8 cellular contexts compared by ENCODE assay signal in the genomic region with DNA sequence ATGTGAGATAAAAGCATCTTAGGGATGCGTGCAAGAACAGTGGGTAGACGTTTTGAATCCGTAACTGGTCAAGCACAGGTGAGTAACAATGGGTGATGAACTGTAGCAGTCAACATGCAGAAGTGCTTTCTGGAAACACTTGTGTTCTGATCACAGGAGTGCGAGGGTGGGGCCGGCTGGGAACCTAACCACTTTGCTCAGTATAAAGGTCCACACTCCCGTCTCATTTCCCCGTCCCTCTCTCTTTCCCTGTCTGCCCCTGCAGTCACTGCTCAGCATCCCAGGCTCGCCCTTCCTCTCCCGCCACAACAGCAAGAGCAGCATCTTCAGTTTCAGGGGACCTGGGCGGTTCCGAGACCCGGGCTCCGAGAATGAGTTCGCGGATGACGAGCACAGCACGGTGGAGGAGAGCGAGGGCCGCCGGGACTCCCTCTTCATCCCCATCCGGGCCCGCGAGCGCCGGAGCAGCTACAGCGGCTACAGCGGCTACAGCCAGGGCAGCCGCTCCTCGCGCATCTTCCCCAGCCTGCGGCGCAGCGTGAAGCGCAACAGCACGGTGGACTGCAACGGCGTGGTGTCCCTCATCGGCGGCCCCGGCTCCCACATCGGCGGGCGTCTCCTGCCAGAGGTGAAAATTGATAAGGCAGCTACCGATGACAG.
A peak's percentile ranks its signal among the peaks of the same experiment; 100 is the strongest.
DNase-seq lines count a peak whose midpoint lies in the region; ATAC-seq, FAIRE-seq and TF ChIP-seq lines count a peak whose summit lies in the region.
"Had no signal": no experiment of that assay in that cellular context is flagged by ENCODE, and none has a peak within 500 bp of the region (broad histone marks: within the 10 kb centered on the region; RNA-seq: fewer than 3 reads in every experiment).

No MANE protein-coding gene starts in this region.

- H3K4me2 ChIP-seq in K562 (ENCODE audit: insufficient read depth, low read length) (no peak overlapping the region), GM23248 (ENCODE audit: unreplicated experiment) (no peak overlapping the region)

- FAIRE-seq in K562 (lab: Jason Lieb, UNC): no peak

- H3K36me3 Mint-ChIP-seq in activated B cell treated with CpG ODN at 0.5 μM for 24 hours (ENCODE audit: low read depth): no peaks in the 10 kb centered on the region

- no peaks in the 10 kb centered on the region for H3K36me3 ChIP-seq in K562 (ENCODE audit: control insufficient read depth, insufficient read depth, low read length)
- H3K36me3 ChIP-seq in GM23248 (ENCODE audit: low read depth): peaks cover 25% of the 10 kb centered on the region

- CTCF ChIA-PET in activated B cell treated with CpG ODN at 0.5 μM for 24 hours (lab: Charles Lee): no interaction called here
- CTCF ChIA-PET in K562 (lab: Yijun Ruan, JAX; ENCODE audit: low intra/inter-chr PET ratio): no interaction called here

- H3K9me1 ChIP-seq in K562 (ENCODE audit: control insufficient read depth, insufficient read depth, low read length): no peaks in the 10 kb centered on the region

- H3K4me1 Mint-ChIP-seq in activated B cell treated with CpG ODN at 0.5 μM for 24 hours: peaks cover 9% of the 10 kb centered on the region

- H3K27me3 Mint-ChIP-seq in activated B cell treated with CpG ODN at 0.5 μM for 24 hours: peaks cover 31% of the 10 kb centered on the region

- H3K27ac Mint-ChIP-seq in activated B cell treated with CpG ODN at 0.5 μM for 24 hours: no peak overlapping the region

- in situ Hi-C loops in K562 (cut with MboI): no loop called here
- in situ Hi-C loops in GM23248 (cut with MboI): no loop called here

- POLR2A ChIA-PET in activated B cell treated with CpG ODN at 0.5 μM for 24 hours (lab: Charles Lee): no interaction called here
- POLR2A ChIA-PET in K562 (lab: Yijun Ruan, JAX): interaction anchor here (0.7 kb wide), 2 partner anchors 66 to 193 kb away, joined by 3 read pairs; no protein-coding TSS in a partner anchor

- ATAC-seq in activated B cell treated with CpG ODN at 0.5 μM for 24 hours (ENCODE audit: low read depth) (peak; percentile 52), K562 (peak; percentile 86), HG02870 (IDR thresholded peaks at IDR 0.05; ENCODE audit: unreplicated experiment) (no peak)

- H3F3A ChIP-seq in GM23248 (ENCODE audit: insufficient read depth): no peaks in the 10 kb centered on the region

- H3K4me3 ChIP-seq in K562 (no peak overlapping the region), GM23248 (no peak overlapping the region)

- no peaks in the 10 kb centered on the region for H3K9me2 ChIP-seq in GM23248 (ENCODE audit: insufficient read depth)

- 2% methylated on average over 41 of the region's 44 CpGs for WGBS in K562 (ENCODE audit: insufficient coverage, low coverage, missing lambda C conversion rate)
- 72 to 73% methylated on average over 43 to 44 of the region's 44 CpGs for WGBS in GM23248 (ENCODE audit: low coverage in 1 of 2, low lambda C conversion rate in 2 of 2, missing lambda C conversion rate in 2 of 2), 2 experiments

- peak overlapping the region; percentile 48 for H3K4me3 Mint-ChIP-seq in activated B cell treated with CpG ODN at 0.5 μM for 24 hours

- peaks cover 0 to 5% of the 10 kb centered on the region in 2 experiments; a peak in 1 of 5 replicates for H3K4me1 ChIP-seq in K562 (replicated peaks in 1 of 2; ENCODE audit: control insufficient read depth in 2 of 2, insufficient read depth in 2 of 2, low read length in 2 of 2)
- no peaks in the 10 kb centered on the region for H3K4me1 ChIP-seq in GM23248 (ENCODE audit: insufficient read depth)

- H3K27ac ChIP-seq in K562 (ENCODE audit: extremely low read depth, low read depth, low read length) (no peak overlapping the region), GM23248 (no peak overlapping the region)
- H3K27ac ChIP-seq: neutrophil had no signal

- H3K79me2 ChIP-seq in K562 (ENCODE audit: control insufficient read depth, insufficient read depth, low read length) (no peaks in the 10 kb centered on the region), GM23248 (ENCODE audit: insufficient read depth) (no peaks in the 10 kb centered on the region)

- H3K27me3 ChIP-seq in K562 (ENCODE audit: control insufficient read depth in 2 of 2, insufficient read depth in 2 of 2, low read length in 2 of 2) (peaks cover 12 to 13% of the 10 kb centered on the region in 2 experiments; a peak in 4 of 5 replicates), GM23248 (replicated peaks; ENCODE audit: insufficient read depth) (no peaks in the 10 kb centered on the region)

- no TSS peak for BruUV-seq in K562 (replicated peaks; lab: Mats Ljungman, UMichigan)

- TF ChIP-seq POLR2A in K562 (conservative IDR thresholded peaks at IDR 0.05): no peak

- H4K20me1 ChIP-seq in K562 (replicated peaks; ENCODE audit: control insufficient read depth, insufficient read depth, low read length): no peaks in the 10 kb centered on the region
- no peaks in the 10 kb centered on the region for H4K20me1 ChIP-seq in GM23248 (ENCODE audit: insufficient read depth)

- H3K9ac ChIP-seq in K562 (ENCODE audit: insufficient read depth in 1 of 2, low read depth in 2 of 2, low read length in 2 of 2) (no peak overlapping the region), GM23248 (no peak overlapping the region)

- DNase-seq in activated B cell treated with CpG ODN at 0.5 μM for 24 hours (peak; percentile 23), K562 (ENCODE audit: extremely low read depth in 1 of 4, low spot score in 3 of 4) (peak in 2 of 4 experiments; percentile 9 to 23), left kidney (ENCODE audit: low read depth, low spot score) (peak; percentile 82), GM23248 (no peak), OCI-M1 (lab: John Stamatoyannopoulos, UW) (no peak)
- DNase-seq in stimulated activated CD8-positive, alpha-beta memory T cell treated with anti-CD3 and anti-CD28 coated beads, Interleukin-15, amount 100 ng/mL, for 48 hours (ENCODE audit: low read depth in 2 of 2): peak; percentile 12 to 36

- intact Hi-C loops in activated B cell treated with CpG ODN at 0.5 μM for 24 hours (cut with micrococcal nuclease): no loop called here
- intact Hi-C loops in K562 (cut with micrococcal nuclease): no loop called here

- TF ChIP-seq EP300 in K562 (IDR thresholded peaks at IDR 0.05; ENCODE audit: low read length): no peak

- TF ChIP-seq CTCF in activated B cell treated with CpG ODN at 0.5 μM for 24 hours (IDR thresholded peaks at IDR 0.05) (no peak), K562 (IDR thresholded peaks at IDR 0.05 in 2 of 3, conservative IDR thresholded peaks at IDR 0.05 in 1 of 3; ENCODE audit: insufficient read depth in 2 of 3, low read depth in 1 of 3, low read length in 3 of 3) (0 out of 6 replicates have a peak, but pooled peaks of 1 of the 3 experiments have one; percentile 28)

- H3K9me3 Mint-ChIP-seq in activated B cell treated with CpG ODN at 0.5 μM for 24 hours: no peaks in the 10 kb centered on the region

- no peaks in the 10 kb centered on the region for H3K9me3 ChIP-seq in K562 (replicated peaks; ENCODE audit: control insufficient read depth, insufficient read depth, low read depth, low read length)
- H3K9me3 ChIP-seq in GM23248 (ENCODE audit: low read depth): no peaks in the 10 kb centered on the region
- H3K9me3 ChIP-seq: neutrophil had no signal

- no peak for TF ChIP-seq RAD21 in K562 (CRISPR knock-in tag; conservative IDR thresholded peaks at IDR 0.05 in 1 of 2, IDR thresholded peaks at IDR 0.05 in 1 of 2)

- no peak overlapping the region for H2AFZ ChIP-seq in K562 (ENCODE audit: low read depth, low read length)
- H2AFZ ChIP-seq in GM23248: no peak overlapping the region

TF ChIP-seq in K562, 482 proteins besides CTCF, POLR2A, EP300 and RAD21:
- peak; percentile 98 to 100 for TF ChIP-seq UBTF (IDR thresholded peaks at IDR 0.05; ENCODE audit: borderline replicate concordance in 1 of 2, low read depth in 2 of 2, low read length in 2 of 2)
- TF ChIP-seq HNRNPLL (IDR thresholded peaks at IDR 0.05; ENCODE audit: low read depth, low read length, poor library complexity, severe bottlenecking): peak; percentile 70
- peak; percentile 50 to 54; a peak in 3 of 4 replicates for TF ChIP-seq NRF1 (conservative IDR thresholded peaks at IDR 0.05 in 1 of 2, IDR thresholded peaks at IDR 0.05 in 1 of 2)
- TF ChIP-seq ETV5 (CRISPR knock-in tag; IDR thresholded peaks at IDR 0.05; ENCODE audit: low read depth): no peak
- no peak for TF ChIP-seq ZNF696 (CRISPR knock-in tag; conservative IDR thresholded peaks at IDR 0.05)
- TF ChIP-seq ZNF41 (CRISPR knock-in tag; conservative IDR thresholded peaks at IDR 0.05): no peak
- TF ChIP-seq CREB5 (CRISPR knock-in tag; IDR thresholded peaks at IDR 0.05): no peak
- TF ChIP-seq POLR2G (IDR thresholded peaks at IDR 0.05; ENCODE audit: low read depth, low read length): no peak
- TF ChIP-seq HDAC2 (IDR thresholded peaks at IDR 0.05): no peak
- TF ChIP-seq TBP (optimal IDR thresholded peaks at IDR 0.05; ENCODE audit: low read depth, low read length): peak; percentile 86
- no peak for TF ChIP-seq CEBPB (tag; IDR thresholded peaks at IDR 0.05)
- no peak for TF ChIP-seq HMG20B (CRISPR knock-in tag; IDR thresholded peaks at IDR 0.05)

Comparison
In these comparisons a context has a peak if more than half of its experiments do, and no peak if none do; other contexts are left out.
1. DNase-seq: peak in activated B cell treated with CpG ODN at 0.5 μM for 24 hours (single experiment), left kidney (single experiment) and stimulated activated CD8-positive, alpha-beta memory T cell treated with anti-CD3 and anti-CD28 coated beads, Interleukin-15, amount 100 ng/mL, for 48 hours (2 of 2); none in GM23248 (single experiment) and OCI-M1 (single experiment).